8 cellular contexts compared by ENCODE assay signal in the genomic region with DNA sequence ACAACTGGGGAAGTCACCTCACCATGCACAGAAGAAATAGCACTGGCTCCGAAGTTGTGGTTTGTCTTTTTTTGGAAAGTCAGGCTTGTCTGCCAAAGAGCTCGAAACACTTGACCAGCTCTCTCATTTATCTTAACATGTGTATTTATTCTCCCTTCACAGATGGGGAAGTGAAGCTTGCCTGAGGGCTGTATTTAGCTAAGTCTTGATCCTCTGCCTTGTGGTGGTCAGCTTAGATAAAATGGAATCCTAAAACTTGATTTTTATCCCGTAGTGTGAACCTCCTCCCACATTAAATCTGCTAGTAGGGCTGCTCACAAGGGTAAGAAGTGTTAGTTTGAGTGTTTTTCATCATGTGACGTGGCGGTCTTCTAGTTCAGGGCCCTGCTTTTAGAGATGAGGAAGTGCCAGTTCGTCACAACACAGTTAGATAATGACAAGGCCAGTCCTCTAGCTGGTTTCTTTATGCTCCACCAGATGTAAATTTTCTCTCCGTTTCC. TPM values are rescaled to one million over a fixed set of nuclear protein-coding genes. Genes with fewer than 3 reads are reported as not detected.
DNase-seq lines count a peak whose midpoint lies in the region; ATAC-seq and TF ChIP-seq lines count a peak whose summit lies in the region.

No MANE protein-coding gene starts in this region.

- H3K36me3 ChIP-seq in osteoblast (ENCODE audit: insufficient read depth, low read length), result peaks cover 21% of the 10 kb centered on the region

- peak overlapping the region in 12 of 21 experiments; percentile 11 to 72 (median 46) for H3K27ac ChIP-seq in skin epidermis
- no peak overlapping the region for H3K27ac ChIP-seq in osteoblast (ENCODE audit: low read depth, low read length)

- in situ Hi-C loops in KBM-7 (cut with MboI; ENCODE audit: low pct_unique_long_range_greater_than_20kb, low sequenced_read_pairs), result no loop called here

- H3K4me2 ChIP-seq in osteoblast (ENCODE audit: insufficient read depth, low read length), result no peak overlapping the region

- H4K20me1 ChIP-seq in osteoblast (ENCODE audit: insufficient read depth, low read length), result peaks cover 57% of the 10 kb centered on the region

- H3K4me1 Mint-ChIP-seq in CD14-positive monocyte, result peaks cover 62% of the 10 kb centered on the region

- H3K4me3 ChIP-seq in skin epidermis (no peak overlapping the region), osteoblast (ENCODE audit: insufficient read depth, low read length) (no peak overlapping the region)

- H3K4me1 ChIP-seq in osteoblast (ENCODE audit: insufficient read depth, low read length), result peaks cover 11% of the 10 kb centered on the region

- H3K36me3 Mint-ChIP-seq in CD14-positive monocyte, result peaks cover 62 to 64% of the 10 kb centered on the region in 2 donors

- H3K9me3 Mint-ChIP-seq in CD14-positive monocyte, result no peaks in the 10 kb centered on the region

- no peaks in the 10 kb centered on the region for H3K27me3 ChIP-seq in osteoblast (ENCODE audit: insufficient read depth, low read length)

- peak overlapping the region; percentile 1 to 78 for H3K4me3 Mint-ChIP-seq in CD14-positive monocyte

- DNase-seq in CD14-positive monocyte (ENCODE audit: low spot score), result peak; percentile 64
- DNase-seq in KBM-7, result peak; percentile 90
- DNase-seq in osteoblast (ENCODE audit: insufficient read length, low spot score, missing footprints), result no peak
- DNase-seq in AG20443 (ENCODE audit: low spot score), result no peak
- DNase-seq in amniotic stem cell (lab: John Stamatoyannopoulos, UW), result no peak

- no peak for TF ChIP-seq CTCF in CD14-positive monocyte (IDR thresholded peaks at IDR 0.05)
- no peak for TF ChIP-seq CTCF in osteoblast (IDR thresholded peaks at IDR 0.05; ENCODE audit: extremely low read depth, low read depth, low read length)

- H2AFZ ChIP-seq in osteoblast (ENCODE audit: low read length), result no peak overlapping the region

- H3K27me3 Mint-ChIP-seq in CD14-positive monocyte (ENCODE audit: low read depth in 3 of 3), result peaks cover 0 to 2% (median 0%) of the 10 kb centered on the region in 3 donors

- peaks cover 96% of the 10 kb centered on the region for H3K79me2 ChIP-seq in osteoblast (ENCODE audit: insufficient read depth, low read length)

- peak; percentile 74 for ATAC-seq in GM21381 (IDR thresholded peaks at IDR 0.05; ENCODE audit: unreplicated experiment)
- peak; percentile 36 for ATAC-seq in esophagus mucosa

- no peaks in the 10 kb centered on the region for H3K9me3 ChIP-seq in osteoblast (ENCODE audit: low read depth, low read length)

- H3K27ac Mint-ChIP-seq in CD14-positive monocyte, result peak overlapping the region; percentile 94 to 98 (median 96)

- intact Hi-C loops in CD14-positive monocyte (cut with micrococcal nuclease), result no loop called here

RNA-seq across cellular contexts. Expression of gene ATP6V1E2, which starts 26.7 kb away (rescaled TPM):
- polyA plus RNA-seq in CD14-positive monocyte, result 1 to 10 TPM; 3.7 to 4.0 TPM
- total RNA-seq in esophagus mucosa (3.2 TPM), osteoblast (5.9 and 6.5 TPM in 2 replicates)

RNA-seq across cellular contexts. Expression of gene RHOQ, which starts 26.8 kb away (rescaled TPM):
- polyA plus RNA-seq in CD14-positive monocyte, result 10 to 100 TPM; 13.9 to 14.1 TPM
- total RNA-seq in esophagus mucosa, result 9.2 TPM
- total RNA-seq in osteoblast, result 137 and 163 TPM in 2 replicates

RNA-seq across cellular contexts. Expression of gene PIGF, which starts 47.7 kb away (rescaled TPM):
- polyA plus RNA-seq in CD14-positive monocyte, result 10 to 100 TPM; 33.2 to 36.0 TPM
- total RNA-seq in esophagus mucosa, result 15.7 TPM
- 16.5 and 16.6 TPM in 2 replicates for total RNA-seq in osteoblast

RNA-seq across cellular contexts. Expression of gene CRIPT, which starts 47.9 kb away (rescaled TPM):
- polyA plus RNA-seq in CD14-positive monocyte, result 10 to 100 TPM; 16.4 to 16.5 TPM
- total RNA-seq in esophagus mucosa (7.7 TPM), osteoblast (28.6 and 29.2 TPM in 2 replicates)

Comparison
In these comparisons a context has a peak if more than half of its experiments do, and no peak if none do; other contexts are left out.
1. DNase-seq: peak in CD14-positive monocyte (single experiment) and KBM-7 (single experiment); none in osteoblast (single experiment), AG20443 (single experiment) and amniotic stem cell (single experiment).
2. RNA of gene RHOQ, which starts 26.8 kb away (total RNA-seq): 137 to 163 TPM in osteoblast; 9.2 TPM in esophagus mucosa (single experiment); every median in the first group is over 10 times any median in the second.